Comparison of ENCODE assay signal across 8 cellular contexts in the genomic region with DNA sequence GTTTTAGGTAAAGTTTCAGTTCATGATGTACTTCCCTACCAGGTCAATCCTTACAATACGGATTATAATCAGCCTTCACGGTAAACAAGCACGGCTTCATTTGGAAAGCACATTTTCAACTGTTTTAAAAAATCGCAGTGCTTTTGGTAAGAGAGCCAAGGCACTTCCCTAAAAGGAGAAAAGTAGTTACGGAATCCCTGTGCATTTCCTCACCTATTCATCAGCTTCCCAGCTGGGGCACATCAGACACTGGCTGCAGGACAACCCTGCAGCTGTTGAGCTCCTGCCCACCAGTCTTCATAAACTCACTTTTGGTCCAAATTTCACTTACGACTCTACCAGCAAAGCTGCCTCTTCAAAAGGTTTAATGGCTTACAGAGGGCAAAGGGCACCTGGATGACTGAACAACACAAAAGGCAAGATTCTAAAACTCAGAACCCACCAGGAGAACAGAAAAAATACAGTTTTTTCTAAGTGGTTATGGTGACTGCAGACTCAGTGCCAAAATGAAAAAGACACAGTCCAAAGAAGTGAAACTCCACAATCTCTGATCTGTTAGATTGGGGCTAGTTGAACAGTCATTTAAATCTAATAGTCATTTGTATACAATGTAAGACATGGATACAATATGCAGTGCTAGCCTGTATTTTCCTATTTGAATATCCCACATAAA. TPM values are rescaled to one million over a fixed set of nuclear protein-coding genes. Genes with fewer than 3 reads are reported as not detected.
DNase-seq lines count a peak whose midpoint lies in the region; ATAC-seq and TF ChIP-seq lines count a peak whose summit lies in the region.

No MANE protein-coding gene starts in this region.

- peaks cover 0 to 15% (median 2%) of the 10 kb centered on the region in 3 donors for H3K36me3 Mint-ChIP-seq in CD8-positive, alpha-beta memory T cell
- peaks cover 82% of the 10 kb centered on the region for H3K36me3 Mint-ChIP-seq in nephron progenitor cell (ENCODE audit: low read depth)
- peaks cover 0 to 9% (median 7%) of the 10 kb centered on the region in 3 donors for H3K36me3 Mint-ChIP-seq in naive thymus-derived CD8-positive, alpha-beta T cell

- TF ChIP-seq CTCF in choroid plexus epithelial cell (conservative IDR thresholded peaks at IDR 0.05; ENCODE audit: low read depth, low read length) (no peak), nephron progenitor cell (IDR thresholded peaks at IDR 0.05) (no peak)

- POLR2A ChIA-PET in CD8-positive, alpha-beta memory T cell (lab: Charles Lee): no interaction called here
- POLR2A ChIA-PET in naive thymus-derived CD8-positive, alpha-beta T cell (lab: Charles Lee): interaction anchor here (0.5 kb wide), 1 partner anchor 35 kb away, joined by 5 read pairs; no protein-coding TSS in a partner anchor

- no peaks in the 10 kb centered on the region for H3K9me3 Mint-ChIP-seq in CD8-positive, alpha-beta memory T cell
- peaks cover 4% of the 10 kb centered on the region for H3K9me3 Mint-ChIP-seq in nephron progenitor cell
- H3K9me3 Mint-ChIP-seq in naive thymus-derived CD8-positive, alpha-beta T cell: no peaks in the 10 kb centered on the region

- no peaks in the 10 kb centered on the region for H3K27me3 Mint-ChIP-seq in CD8-positive, alpha-beta memory T cell
- H3K27me3 Mint-ChIP-seq in nephron progenitor cell (ENCODE audit: low read depth, poor library complexity): no peaks in the 10 kb centered on the region
- no peaks in the 10 kb centered on the region for H3K27me3 Mint-ChIP-seq in naive thymus-derived CD8-positive, alpha-beta T cell

- WGBS in HUES64: 73% methylated on average over 6 of the region's 6 CpGs

- DNase-seq in CD8-positive, alpha-beta memory T cell: no peak
- DNase-seq in choroid plexus epithelial cell (ENCODE audit: low read depth) (peak; percentile 82), nephron progenitor cell (no peak), RKO (ENCODE audit: low spot score) (no peak), amygdala (lab: John Stamatoyannopoulos, UW) (no peak)
- DNase-seq in naive thymus-derived CD8-positive, alpha-beta T cell: no peak

- H3K36me3 ChIP-seq in CD8-positive, alpha-beta memory T cell (ENCODE audit: insufficient read depth, low read length): peaks cover 4% of the 10 kb centered on the region
- peaks cover 62% of the 10 kb centered on the region for H3K36me3 ChIP-seq in HUES64 (ENCODE audit: insufficient read depth, low read length)

- no peak overlapping the region for H3K27ac ChIP-seq in CD8-positive, alpha-beta memory T cell (ENCODE audit: low read depth, low read length)
- peak overlapping the region; percentile 19; the same call in 1 of the 2 replicates for H3K27ac ChIP-seq in HUES64 (ENCODE audit: low read depth, low read length)

- peak overlapping the region in 5 of 7 donors; percentile 24 to 74 (median 44) for H3K4me3 Mint-ChIP-seq in CD8-positive, alpha-beta memory T cell
- H3K4me3 Mint-ChIP-seq in nephron progenitor cell: no peak overlapping the region
- H3K4me3 Mint-ChIP-seq in naive thymus-derived CD8-positive, alpha-beta T cell: peak overlapping the region in 2 of 10 donors; percentile 13 to 37

- no peaks in the 10 kb centered on the region for H3K9me3 ChIP-seq in CD8-positive, alpha-beta memory T cell (ENCODE audit: low read length)
- no peaks in the 10 kb centered on the region for H3K9me3 ChIP-seq in HUES64 (ENCODE audit: insufficient read depth, low read depth, low read length)

- peaks cover 74% of the 10 kb centered on the region for H3K4me1 ChIP-seq in CD8-positive, alpha-beta memory T cell (ENCODE audit: insufficient read depth, low read length)
- H3K4me1 ChIP-seq in HUES64 (ENCODE audit: insufficient read depth, low read length): peaks cover 63% of the 10 kb centered on the region

- no peaks in the 10 kb centered on the region for H3K27me3 ChIP-seq in CD8-positive, alpha-beta memory T cell (ENCODE audit: insufficient read depth, low read length, poor library complexity, severe bottlenecking)
- H3K27me3 ChIP-seq in HUES64 (ENCODE audit: insufficient read depth, low read length): no peaks in the 10 kb centered on the region

- CTCF ChIA-PET in CD8-positive, alpha-beta memory T cell (lab: Charles Lee): interaction anchor here (1.4 kb wide), 1 partner anchor 22 kb away, joined by 4 read pairs; no protein-coding TSS in a partner anchor

- 0 out of 2 replicates have a peak overlapping the region, but pooled peaks have one; percentile 13 for H3K9ac ChIP-seq in HUES64 (ENCODE audit: low read depth, low read length)

- H3K4me1 Mint-ChIP-seq in CD8-positive, alpha-beta memory T cell: peaks cover 83 to 94% (median 87%) of the 10 kb centered on the region in 3 donors
- H3K4me1 Mint-ChIP-seq in nephron progenitor cell: peaks cover 74% of the 10 kb centered on the region
- peaks cover 34 to 95% (median 82%) of the 10 kb centered on the region in 4 donors for H3K4me1 Mint-ChIP-seq in naive thymus-derived CD8-positive, alpha-beta T cell

- peak overlapping the region; percentile 15 to 97 (median 62) for H3K27ac Mint-ChIP-seq in CD8-positive, alpha-beta memory T cell
- H3K27ac Mint-ChIP-seq in nephron progenitor cell: peak overlapping the region; percentile 91
- peak overlapping the region in 5 of 10 donors; percentile 4 to 93 (median 38) for H3K27ac Mint-ChIP-seq in naive thymus-derived CD8-positive, alpha-beta T cell

- ATAC-seq in HG02885 (IDR thresholded peaks at IDR 0.05; ENCODE audit: poor library complexity, unreplicated experiment): no peak
- ATAC-seq in naive thymus-derived CD8-positive, alpha-beta T cell: no peak

- no peak overlapping the region for H3K4me3 ChIP-seq in CD8-positive, alpha-beta memory T cell (ENCODE audit: low read length)
- H3K4me3 ChIP-seq in HUES64 (ENCODE audit: low read length): no peak overlapping the region
- no peak overlapping the region for H3K4me3 ChIP-seq in choroid plexus epithelial cell (ENCODE audit: low read depth, low read length)

RNA-seq across cellular contexts. Expression of a gene that starts 7.5 kb away (rescaled TPM):
- total RNA-seq in CD8-positive, alpha-beta memory T cell: 100 to 1,000 TPM; 174 to 191 TPM
- 89.0 TPM for polyA plus RNA-seq in CD8-positive, alpha-beta memory T cell
- polyA plus RNA-seq in HUES64 (2013, experiment 1 of 2): 164 TPM
- 154 TPM for polyA plus RNA-seq in HUES64 (2013, experiment 2 of 2)
- total RNA-seq in naive thymus-derived CD8-positive, alpha-beta T cell: 10 to 100 TPM; 56.9 to 68.2 TPM
- polyA plus RNA-seq in naive thymus-derived CD8-positive, alpha-beta T cell: 10 to 100 TPM; 38.8 to 58.6 (median 44.4) TPM

RNA-seq across cellular contexts. Expression of a gene that starts 7.8 kb away (rescaled TPM):
- total RNA-seq in CD8-positive, alpha-beta memory T cell: 10 to 100 TPM; 29.2 to 31.8 TPM
- polyA plus RNA-seq in CD8-positive, alpha-beta memory T cell: 11.9 TPM
- 37.9 TPM for polyA plus RNA-seq in HUES64 (2013, experiment 1 of 2)
- polyA plus RNA-seq in HUES64 (2013, experiment 2 of 2): 41.4 TPM
- total RNA-seq in naive thymus-derived CD8-positive, alpha-beta T cell: 10 to 100 TPM; 10.4 to 11.5 TPM
- 1 to 10 TPM; 1.1 to 5.1 (median 2.1) TPM for polyA plus RNA-seq in naive thymus-derived CD8-positive, alpha-beta T cell
